ENCODE assay signal across 18 cellular contexts in genomic region chr5:3340471-3340870, GRCh38.
DNase-seq lines count a peak whose midpoint lies in the region; ATAC-seq, FAIRE-seq and TF ChIP-seq lines count a peak whose summit lies in the region.
"Had no signal": no experiment of that assay in that cellular context is flagged by ENCODE, and none has a peak within 500 bp of the region (broad histone marks: within the 10 kb centered on the region; RNA-seq: fewer than 3 reads in every experiment).

No MANE protein-coding gene starts in this region.

- no peak for FAIRE-seq in urothelium cell line (lab: Jason Lieb, UNC)
- FAIRE-seq: G401.6, GM12892, H54 had no signal

- H3K9me3 Mint-ChIP-seq in chondrocyte (ENCODE audit: low read depth) (no peaks in the 10 kb centered on the region), nephron progenitor cell (no peaks in the 10 kb centered on the region), type B pancreatic cell (no peaks in the 10 kb centered on the region)

- H3K27ac Mint-ChIP-seq in chondrocyte (ENCODE audit: unreplicated experiment) (no peak overlapping the region), nephron progenitor cell (peak overlapping the region; percentile 22), type B pancreatic cell (no peak overlapping the region)
- H3K27ac Mint-ChIP-seq: CD4-positive, alpha-beta memory T cell; HFFc6 had no signal

- no peak overlapping the region for H3K4me3 ChIP-seq in spleen
- no peak overlapping the region for H3K4me3 ChIP-seq in heart right ventricle
- H3K4me3 ChIP-seq: HAP-1 had no signal

- TF ChIP-seq CTCF in chondrocyte (IDR thresholded peaks at IDR 0.05) (no peak), nephron progenitor cell (IDR thresholded peaks at IDR 0.05) (no peak), spleen (IDR thresholded peaks at IDR 0.05 in 8 of 11, conservative IDR thresholded peaks at IDR 0.05 in 3 of 11) (no peak), type B pancreatic cell (conservative IDR thresholded peaks at IDR 0.05) (no peak), heart right ventricle (IDR thresholded peaks at IDR 0.05) (no peak)

- no peaks in the 10 kb centered on the region for H3K4me1 Mint-ChIP-seq in chondrocyte (ENCODE audit: low read depth)
- H3K4me1 Mint-ChIP-seq in nephron progenitor cell = no peaks in the 10 kb centered on the region
- no peaks in the 10 kb centered on the region for H3K4me1 Mint-ChIP-seq in type B pancreatic cell (ENCODE audit: unreplicated experiment)
- H3K4me1 Mint-ChIP-seq: CD4-positive, alpha-beta memory T cell had no signal

- H3K27me3 ChIP-seq in spleen (replicated peaks in 1 of 7) (no peaks in the 10 kb centered on the region), heart right ventricle (peaks cover 0 to 5% (median 0%) of the 10 kb centered on the region in 7 donors)

- no peak overlapping the region for H3K4me3 Mint-ChIP-seq in chondrocyte (ENCODE audit: unreplicated experiment)
- no peak overlapping the region for H3K4me3 Mint-ChIP-seq in nephron progenitor cell
- H3K4me3 Mint-ChIP-seq in type B pancreatic cell = no peak overlapping the region
- H3K4me3 Mint-ChIP-seq: CD4-positive, alpha-beta memory T cell; HFFc6 had no signal

- H3K4me1 ChIP-seq in spleen (no peaks in the 10 kb centered on the region), heart right ventricle (no peaks in the 10 kb centered on the region)
- H3K4me1 ChIP-seq: HAP-1 had no signal

- ATAC-seq in heart right ventricle = no peak

- H3K36me3 ChIP-seq in spleen (no peaks in the 10 kb centered on the region), heart right ventricle (no peaks in the 10 kb centered on the region)
- H3K36me3 ChIP-seq: HAP-1 had no signal

- DNase-seq in chondrocyte (ENCODE audit: low spot score) (peak; percentile 79), nephron progenitor cell (no peak), spleen (peak; percentile 69), type B pancreatic cell (ENCODE audit: extremely low spot score, unreplicated experiment) (no peak), urothelium cell line (ENCODE audit: low spot score) (no peak), heart right ventricle (no peak)
- DNase-seq: C1 segment of cervical spinal cord; Calu3; CD4-positive, alpha-beta memory T cell; COR-L47; DMS153; DND-41; GOT3; HFFc6 had no signal

- intact Hi-C loops in spleen (cut with DNase I; ENCODE audit: low total_unique reads) (no loop called here), heart right ventricle (cut with DNase I) (no loop called here)

- H3K36me3 Mint-ChIP-seq in chondrocyte (ENCODE audit: low read depth) = no peaks in the 10 kb centered on the region
- no peaks in the 10 kb centered on the region for H3K36me3 Mint-ChIP-seq in nephron progenitor cell (ENCODE audit: low read depth)
- no peaks in the 10 kb centered on the region for H3K36me3 Mint-ChIP-seq in type B pancreatic cell
- H3K36me3 Mint-ChIP-seq: CD4-positive, alpha-beta memory T cell had no signal

- H3K27ac ChIP-seq in spleen (no peak overlapping the region), heart right ventricle (no peak overlapping the region)

- H3K9me3 ChIP-seq in spleen (peaks cover 0 to 6% (median 0%) of the 10 kb centered on the region in 8 donors), heart right ventricle (no peaks in the 10 kb centered on the region)
- H3K9me3 ChIP-seq: HAP-1 had no signal

- no peak for TF ChIP-seq POLR2A in spleen (IDR thresholded peaks at IDR 0.05)

- peaks cover 2% of the 10 kb centered on the region for H3K27me3 Mint-ChIP-seq in chondrocyte (ENCODE audit: low read depth)
- H3K27me3 Mint-ChIP-seq in nephron progenitor cell (ENCODE audit: low read depth, poor library complexity) = peaks cover 67% of the 10 kb centered on the region
- H3K27me3 Mint-ChIP-seq in type B pancreatic cell = peaks cover 26% of the 10 kb centered on the region
- H3K27me3 Mint-ChIP-seq: CD4-positive, alpha-beta memory T cell had no signal

- 76 to 87% (median 81%) methylated on average over 7 to 12 of the region's 12 CpGs for WGBS in spleen, 5 donors
- 84 to 87% methylated on average over 12 of the region's 12 CpGs for WGBS in heart right ventricle, 2 donors

Comparison
In these comparisons a context has a peak if more than half of its experiments do, and no peak if none do; other contexts are left out.
1. DNase-seq: peak in chondrocyte (single experiment) and spleen (single experiment); none in nephron progenitor cell (single experiment), type B pancreatic cell (single experiment), urothelium cell line (single experiment) and heart right ventricle (0 of 2).